ENCODE assay signal across 12 cellular contexts in the genomic region with DNA sequence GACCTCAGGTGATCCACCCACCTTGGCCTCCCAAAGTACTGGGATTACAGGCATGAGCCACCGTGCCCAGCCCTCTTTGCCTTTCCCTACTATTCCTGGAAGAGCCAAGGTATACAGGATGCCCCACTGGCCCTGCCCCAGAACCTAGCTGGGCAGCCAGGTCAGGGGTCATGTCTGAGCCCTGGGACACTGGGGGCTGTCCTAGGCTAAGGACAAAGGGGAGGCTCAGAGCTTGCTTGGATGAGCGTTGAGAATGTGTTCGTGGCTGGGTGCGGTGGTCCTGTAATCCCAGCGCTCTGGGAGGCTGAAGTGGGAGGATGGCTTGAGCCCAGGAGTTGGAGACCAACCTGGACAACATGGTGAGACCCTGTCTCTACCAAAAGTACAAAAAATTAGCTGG. TPM values are rescaled to one million over a fixed set of nuclear protein-coding genes. Genes with fewer than 3 reads are reported as not detected.
"Had no signal": no experiment of that assay in that cellular context is flagged by ENCODE, and none has a peak within 500 bp of the region (broad histone marks: within the 10 kb centered on the region; RNA-seq: fewer than 3 reads in every experiment).

No MANE protein-coding gene starts in this region.

RNA-seq across cellular contexts. Expression of gene SPDYE2, which starts 27.5 kb away (rescaled TPM):
- total RNA-seq: activated naive CD8-positive, alpha-beta T cell treated with anti-CD3 and anti-CD28 coated beads for 36 hours; ascending aorta; cardiac muscle cell; cerebellum; endodermal cell; esophagus muscularis mucosa; foreskin keratinocyte; left ventricle myocardium inferior; mammary epithelial cell; mucosa of gallbladder; neural crest cell; uterus had no signal
- polyA plus RNA-seq: foreskin keratinocyte, mammary epithelial cell had no signal
